1 cellular context compared by ENCODE assay signal in genomic region chr11:75526192-75526541, GRCh38.
TF ChIP-seq lines count a peak whose summit lies in the region.

No MANE protein-coding gene starts in this region.

TF ChIP-seq in WTC11, 78 proteins besides CTCF, POLR2A, EP300 and RAD21 (continued from another document):
- TF ChIP-seq ZBTB43 (CRISPR knock-in tag; IDR thresholded peaks at IDR 0.05) = no peak
